ENCODE assay signal across 1 cellular context in the genomic region with DNA sequence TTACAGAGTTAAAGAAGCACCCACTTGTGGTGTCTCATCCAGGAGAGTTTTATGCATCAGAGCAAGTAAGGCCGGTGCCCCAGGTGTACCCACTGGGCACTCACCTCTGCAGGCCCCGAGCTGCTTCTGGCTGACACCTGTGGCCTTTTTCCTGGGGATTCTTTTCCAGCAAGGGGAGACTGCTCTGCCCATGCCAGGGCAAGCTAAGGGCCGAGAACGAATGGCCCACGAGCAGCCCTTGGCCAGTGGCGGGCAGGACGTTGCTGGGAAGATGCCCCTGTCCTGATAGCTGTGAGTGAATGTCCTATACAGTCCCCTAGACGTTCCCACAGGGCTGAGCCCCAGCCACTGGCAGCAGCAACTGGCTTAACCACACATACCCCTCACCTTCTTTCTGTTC.
TF ChIP-seq lines count a peak whose summit lies in the region.

No MANE protein-coding gene starts in this region.

TF ChIP-seq in GM23338, 12 proteins besides CTCF, POLR2A, EP300 and RAD21 (continued from another document):
- TF ChIP-seq, protein P1, sequence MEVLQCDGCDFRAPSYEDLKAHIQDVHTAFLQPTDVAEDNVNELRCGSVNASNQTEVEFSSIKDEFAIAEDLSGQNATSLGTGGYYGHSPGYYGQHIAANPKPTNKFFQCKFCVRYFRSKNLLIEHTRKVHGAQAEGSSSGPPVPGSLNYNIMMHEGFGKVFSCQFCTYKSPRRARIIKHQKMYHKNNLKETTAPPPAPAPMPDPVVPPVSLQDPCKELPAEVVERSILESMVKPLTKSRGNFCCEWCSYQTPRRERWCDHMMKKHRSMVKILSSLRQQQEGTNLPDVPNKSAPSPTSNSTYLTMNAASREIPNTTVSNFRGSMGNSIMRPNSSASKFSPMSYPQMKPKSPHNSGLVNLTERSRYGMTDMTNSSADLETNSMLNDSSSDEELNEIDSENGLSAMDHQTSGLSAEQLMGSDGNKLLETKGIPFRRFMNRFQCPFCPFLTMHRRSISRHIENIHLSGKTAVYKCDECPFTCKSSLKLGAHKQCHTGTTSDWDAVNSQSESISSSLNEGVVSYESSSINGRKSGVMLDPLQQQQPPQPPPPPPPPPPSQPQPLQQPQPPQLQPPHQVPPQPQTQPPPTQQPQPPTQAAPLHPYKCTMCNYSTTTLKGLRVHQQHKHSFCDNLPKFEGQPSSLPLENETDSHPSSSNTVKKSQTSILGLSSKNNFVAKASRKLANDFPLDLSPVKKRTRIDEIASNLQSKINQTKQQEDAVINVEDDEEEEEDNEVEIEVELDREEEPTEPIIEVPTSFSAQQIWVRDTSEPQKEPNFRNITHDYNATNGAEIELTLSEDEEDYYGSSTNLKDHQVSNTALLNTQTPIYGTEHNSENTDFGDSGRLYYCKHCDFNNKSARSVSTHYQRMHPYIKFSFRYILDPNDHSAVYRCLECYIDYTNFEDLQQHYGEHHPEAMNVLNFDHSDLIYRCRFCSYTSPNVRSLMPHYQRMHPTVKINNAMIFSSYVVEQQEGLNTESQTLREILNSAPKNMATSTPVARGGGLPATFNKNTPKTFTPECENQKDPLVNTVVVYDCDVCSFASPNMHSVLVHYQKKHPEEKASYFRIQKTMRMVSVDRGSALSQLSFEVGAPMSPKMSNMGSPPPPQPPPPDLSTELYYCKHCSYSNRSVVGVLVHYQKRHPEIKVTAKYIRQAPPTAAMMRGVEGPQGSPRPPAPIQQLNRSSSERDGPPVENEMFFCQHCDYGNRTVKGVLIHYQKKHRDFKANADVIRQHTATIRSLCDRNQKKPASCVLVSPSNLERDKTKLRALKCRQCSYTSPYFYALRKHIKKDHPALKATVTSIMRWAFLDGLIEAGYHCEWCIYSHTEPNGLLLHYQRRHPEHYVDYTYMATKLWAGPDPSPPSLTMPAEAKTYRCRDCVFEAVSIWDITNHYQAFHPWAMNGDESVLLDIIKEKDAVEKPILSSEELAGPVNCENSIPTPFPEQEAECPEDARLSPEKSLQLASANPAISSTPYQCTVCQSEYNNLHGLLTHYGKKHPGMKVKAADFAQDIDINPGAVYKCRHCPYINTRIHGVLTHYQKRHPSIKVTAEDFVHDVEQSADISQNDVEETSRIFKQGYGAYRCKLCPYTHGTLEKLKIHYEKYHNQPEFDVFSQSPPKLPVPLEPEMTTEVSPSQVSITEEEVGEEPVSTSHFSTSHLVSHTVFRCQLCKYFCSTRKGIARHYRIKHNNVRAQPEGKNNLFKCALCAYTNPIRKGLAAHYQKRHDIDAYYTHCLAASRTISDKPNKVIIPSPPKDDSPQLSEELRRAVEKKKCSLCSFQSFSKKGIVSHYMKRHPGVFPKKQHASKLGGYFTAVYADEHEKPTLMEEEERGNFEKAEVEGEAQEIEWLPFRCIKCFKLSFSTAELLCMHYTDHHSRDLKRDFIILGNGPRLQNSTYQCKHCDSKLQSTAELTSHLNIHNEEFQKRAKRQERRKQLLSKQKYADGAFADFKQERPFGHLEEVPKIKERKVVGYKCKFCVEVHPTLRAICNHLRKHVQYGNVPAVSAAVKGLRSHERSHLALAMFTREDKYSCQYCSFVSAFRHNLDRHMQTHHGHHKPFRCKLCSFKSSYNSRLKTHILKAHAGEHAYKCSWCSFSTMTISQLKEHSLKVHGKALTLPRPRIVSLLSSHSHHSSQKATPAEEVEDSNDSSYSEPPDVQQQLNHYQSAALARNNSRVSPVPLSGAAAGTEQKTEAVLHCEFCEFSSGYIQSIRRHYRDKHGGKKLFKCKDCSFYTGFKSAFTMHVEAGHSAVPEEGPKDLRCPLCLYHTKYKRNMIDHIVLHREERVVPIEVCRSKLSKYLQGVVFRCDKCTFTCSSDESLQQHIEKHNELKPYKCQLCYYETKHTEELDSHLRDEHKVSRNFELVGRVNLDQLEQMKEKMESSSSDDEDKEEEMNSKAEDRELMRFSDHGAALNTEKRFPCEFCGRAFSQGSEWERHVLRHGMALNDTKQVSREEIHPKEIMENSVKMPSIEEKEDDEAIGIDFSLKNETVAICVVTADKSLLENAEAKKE (CRISPR knock-in tag; IDR thresholded peaks at IDR 0.05): no peak
TF ChIP-seq in GM23338: peak in this region for 0.
